7 cellular contexts compared by ENCODE assay signal in the genomic region with DNA sequence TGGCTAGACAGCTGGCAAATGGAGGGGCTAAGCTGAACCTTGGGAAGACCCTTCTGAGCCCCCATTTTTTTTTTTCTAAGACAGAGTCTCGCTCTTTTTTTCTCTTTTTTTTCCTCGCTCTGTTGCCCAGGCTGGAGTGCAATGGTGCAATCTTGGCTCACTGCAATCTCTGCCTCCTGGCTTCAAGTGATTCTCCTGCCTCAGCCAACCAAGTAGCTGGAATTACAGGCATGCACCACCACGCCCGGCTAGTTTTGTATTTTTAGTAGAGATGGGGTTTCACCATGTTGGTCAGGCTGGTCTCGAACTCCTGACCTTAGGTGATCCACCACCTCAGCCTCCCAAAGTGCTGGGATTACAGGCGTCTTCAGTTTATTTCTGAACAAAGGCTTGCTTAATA.
DNase-seq lines count a peak whose midpoint lies in the region; ATAC-seq and TF ChIP-seq lines count a peak whose summit lies in the region.
"Not testable (repeated sequence)": the region's sequence is repeated elsewhere in the genome, so short reads cannot be mapped to it uniquely, and the experiment has no call there.

No MANE protein-coding gene starts in this region.

- peak; percentile 56 for ATAC-seq in left lung
- peak; percentile 14 to 57 for ATAC-seq in lower lobe of right lung

- H3K9me3 Mint-ChIP-seq in brain = not testable (repeated sequence)

- not testable (repeated sequence) for H3K36me3 ChIP-seq in esophagus muscularis mucosa, left lung, lower lobe of right lung, thyroid gland

- peak overlapping the region; percentile 52 for H3K27ac ChIP-seq in VCaP
- H3K27ac ChIP-seq in esophagus muscularis mucosa (replicated peaks in 1 of 4); left lung; lower lobe of right lung: not testable (repeated sequence)
- peak overlapping the region; percentile 39 to 83 (median 54) for H3K27ac ChIP-seq in thyroid gland

- H3K4me3 ChIP-seq in esophagus muscularis mucosa; left lung; lower lobe of right lung; thyroid gland (replicated peaks in 1 of 3): not testable (repeated sequence)

- peak; percentile 12 for DNase-seq in esophagus muscularis mucosa (ENCODE audit: extremely low spot score)
- not testable (repeated sequence) for DNase-seq in left lung, lower lobe of right lung
- DNase-seq in renal cortical epithelial cell (ENCODE audit: low read depth) = peak; percentile 21
- DNase-seq in thyroid gland = peak; percentile 66 to 68

- H3K27me3 Mint-ChIP-seq in brain = not testable (repeated sequence)

- intact Hi-C loops in esophagus muscularis mucosa (cut with DNase I); left lung (cut with DNase I); lower lobe of right lung (cut with DNase I); thyroid gland (cut with DNase I): not testable (repeated sequence)

- not testable (repeated sequence) for H3K27me3 ChIP-seq in esophagus muscularis mucosa; left lung; lower lobe of right lung (ENCODE audit: low read depth); thyroid gland

- not testable (repeated sequence) for H3K36me3 Mint-ChIP-seq in brain

- TF ChIP-seq CTCF in VCaP (conservative IDR thresholded peaks at IDR 0.05); brain (conservative IDR thresholded peaks at IDR 0.05); esophagus muscularis mucosa (IDR thresholded peaks at IDR 0.05); left lung (IDR thresholded peaks at IDR 0.05); lower lobe of right lung (IDR thresholded peaks at IDR 0.05); thyroid gland (IDR thresholded peaks at IDR 0.05): not testable (repeated sequence)

- peaks cover 71% of the 10 kb centered on the region for H3K4me1 Mint-ChIP-seq in brain

- TF ChIP-seq EP300 in esophagus muscularis mucosa (IDR thresholded peaks at IDR 0.05) = not testable (repeated sequence)

- not testable (repeated sequence) for H3K4me1 ChIP-seq in esophagus muscularis mucosa, left lung, lower lobe of right lung
- H3K4me1 ChIP-seq in thyroid gland = peaks cover 16 to 19% of the 10 kb centered on the region in 2 donors

- H3K4me3 Mint-ChIP-seq in brain = not testable (repeated sequence)

- H3K9me3 ChIP-seq in esophagus muscularis mucosa, left lung, lower lobe of right lung, thyroid gland: not testable (repeated sequence)

- TF ChIP-seq POLR2A in esophagus muscularis mucosa (IDR thresholded peaks at IDR 0.05; ENCODE audit: low read depth); thyroid gland (IDR thresholded peaks at IDR 0.05): not testable (repeated sequence)

- H3K27ac Mint-ChIP-seq in brain = peak overlapping the region in 3 of 5 experiments; percentile 43 to 90 (median 72)

- 89% methylated on average over 6 of the region's 6 CpGs for WGBS in esophagus muscularis mucosa
- 34 to 38% methylated on average over 6 of the region's 6 CpGs for WGBS in thyroid gland, 2 donors
